ENCODE assay signal across 1 cellular context in the genomic region with DNA sequence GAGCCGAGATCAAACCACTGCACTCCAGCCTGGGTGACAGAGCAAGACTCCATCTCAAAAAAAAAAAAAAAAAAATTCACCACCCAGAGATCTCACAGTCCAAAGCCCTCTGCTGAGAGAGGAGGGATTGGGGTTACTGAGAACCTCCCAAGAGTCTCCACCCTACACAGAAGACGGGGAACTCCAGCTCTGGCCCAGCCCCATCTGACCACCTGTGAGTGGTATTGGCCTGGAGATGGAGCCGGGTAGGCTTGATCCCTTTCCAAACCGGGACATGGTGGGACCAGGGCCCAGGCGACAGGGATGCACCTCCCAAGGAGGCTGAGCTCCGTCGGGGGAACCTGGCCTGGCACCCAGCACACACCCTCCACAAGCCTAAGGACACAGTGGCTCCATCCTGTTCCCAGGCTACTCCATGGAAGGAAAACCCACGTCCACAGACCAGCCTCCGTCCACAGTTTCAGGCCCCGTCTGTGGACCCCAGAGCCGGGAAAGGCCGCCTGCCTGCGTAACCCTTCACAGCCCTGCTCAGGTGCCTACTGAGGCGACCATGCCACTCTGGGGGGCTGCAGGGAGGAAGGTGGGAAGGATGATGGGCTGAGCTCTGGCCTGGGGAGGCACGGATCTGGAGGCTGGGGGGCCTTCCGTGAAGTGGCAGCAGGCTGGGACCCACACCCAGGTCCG.
TF ChIP-seq lines count a peak whose summit lies in the region.

No MANE protein-coding gene starts in this region.

TF ChIP-seq in HEK293, 187 proteins besides CTCF, POLR2A, EP300 and RAD21 (continued from another document):
- TF ChIP-seq, protein P1, sequence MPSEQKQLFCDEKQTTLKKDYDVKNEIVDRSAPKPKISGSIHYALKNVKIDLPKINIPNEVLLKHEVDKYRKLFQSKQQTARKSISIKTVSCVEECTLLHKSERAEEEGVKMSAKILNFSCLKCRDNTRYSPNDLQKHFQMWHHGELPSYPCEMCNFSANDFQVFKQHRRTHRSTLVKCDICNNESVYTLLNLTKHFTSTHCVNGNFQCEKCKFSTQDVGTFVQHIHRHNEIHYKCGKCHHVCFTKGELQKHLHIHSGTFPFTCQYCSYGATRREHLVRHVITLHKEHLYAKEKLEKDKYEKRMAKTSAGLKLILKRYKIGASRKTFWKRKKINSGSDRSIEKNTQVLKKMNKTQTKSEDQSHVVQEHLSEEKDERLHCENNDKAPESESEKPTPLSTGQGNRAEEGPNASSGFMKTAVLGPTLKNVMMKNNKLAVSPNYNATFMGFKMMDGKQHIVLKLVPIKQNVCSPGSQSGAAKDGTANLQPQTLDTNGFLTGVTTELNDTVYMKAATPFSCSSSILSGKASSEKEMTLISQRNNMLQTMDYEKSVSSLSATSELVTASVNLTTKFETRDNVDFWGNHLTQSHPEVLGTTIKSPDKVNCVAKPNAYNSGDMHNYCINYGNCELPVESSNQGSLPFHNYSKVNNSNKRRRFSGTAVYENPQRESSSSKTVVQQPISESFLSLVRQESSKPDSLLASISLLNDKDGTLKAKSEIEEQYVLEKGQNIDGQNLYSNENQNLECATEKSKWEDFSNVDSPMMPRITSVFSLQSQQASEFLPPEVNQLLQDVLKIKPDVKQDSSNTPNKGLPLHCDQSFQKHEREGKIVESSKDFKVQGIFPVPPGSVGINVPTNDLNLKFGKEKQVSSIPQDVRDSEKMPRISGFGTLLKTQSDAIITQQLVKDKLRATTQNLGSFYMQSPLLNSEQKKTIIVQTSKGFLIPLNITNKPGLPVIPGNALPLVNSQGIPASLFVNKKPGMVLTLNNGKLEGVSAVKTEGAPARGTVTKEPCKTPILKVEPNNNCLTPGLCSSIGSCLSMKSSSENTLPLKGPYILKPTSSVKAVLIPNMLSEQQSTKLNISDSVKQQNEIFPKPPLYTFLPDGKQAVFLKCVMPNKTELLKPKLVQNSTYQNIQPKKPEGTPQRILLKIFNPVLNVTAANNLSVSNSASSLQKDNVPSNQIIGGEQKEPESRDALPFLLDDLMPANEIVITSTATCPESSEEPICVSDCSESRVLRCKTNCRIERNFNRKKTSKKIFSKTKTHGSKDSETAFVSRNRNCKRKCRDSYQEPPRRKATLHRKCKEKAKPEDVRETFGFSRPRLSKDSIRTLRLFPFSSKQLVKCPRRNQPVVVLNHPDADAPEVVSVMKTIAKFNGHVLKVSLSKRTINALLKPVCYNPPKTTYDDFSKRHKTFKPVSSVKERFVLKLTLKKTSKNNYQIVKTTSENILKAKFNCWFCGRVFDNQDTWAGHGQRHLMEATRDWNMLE (tag by site-specific recombination; conservative IDR thresholded peaks at IDR 0.05; ENCODE audit: low read depth), result no peak
- TF ChIP-seq, protein P2, sequence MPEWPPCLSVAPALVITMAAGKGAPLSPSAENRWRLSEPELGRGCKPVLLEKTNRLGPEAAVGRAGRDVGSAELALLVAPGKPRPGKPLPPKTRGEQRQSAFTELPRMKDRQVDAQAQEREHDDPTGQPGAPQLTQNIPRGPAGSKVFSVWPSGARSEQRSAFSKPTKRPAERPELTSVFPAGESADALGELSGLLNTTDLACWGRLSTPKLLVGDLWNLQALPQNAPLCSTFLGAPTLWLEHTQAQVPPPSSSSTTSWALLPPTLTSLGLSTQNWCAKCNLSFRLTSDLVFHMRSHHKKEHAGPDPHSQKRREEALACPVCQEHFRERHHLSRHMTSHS (tag by site-specific recombination; IDR thresholded peaks at IDR 0.05), result no peak
- TF ChIP-seq ZBTB20 (tag by site-specific recombination; IDR thresholded peaks at IDR 0.05), result no peak
- TF ChIP-seq ZNF114 (tag by site-specific recombination; IDR thresholded peaks at IDR 0.05), result no peak
- TF ChIP-seq MYNN (tag by site-specific recombination; IDR thresholded peaks at IDR 0.05; ENCODE audit: borderline replicate concordance), result no peak
- TF ChIP-seq, protein P3, sequence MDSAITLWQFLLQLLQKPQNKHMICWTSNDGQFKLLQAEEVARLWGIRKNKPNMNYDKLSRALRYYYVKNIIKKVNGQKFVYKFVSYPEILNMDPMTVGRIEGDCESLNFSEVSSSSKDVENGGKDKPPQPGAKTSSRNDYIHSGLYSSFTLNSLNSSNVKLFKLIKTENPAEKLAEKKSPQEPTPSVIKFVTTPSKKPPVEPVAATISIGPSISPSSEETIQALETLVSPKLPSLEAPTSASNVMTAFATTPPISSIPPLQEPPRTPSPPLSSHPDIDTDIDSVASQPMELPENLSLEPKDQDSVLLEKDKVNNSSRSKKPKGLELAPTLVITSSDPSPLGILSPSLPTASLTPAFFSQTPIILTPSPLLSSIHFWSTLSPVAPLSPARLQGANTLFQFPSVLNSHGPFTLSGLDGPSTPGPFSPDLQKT (IDR thresholded peaks at IDR 0.05; ENCODE audit: borderline replicate concordance, low read depth, low read length), result no peak
- TF ChIP-seq, protein P4, sequence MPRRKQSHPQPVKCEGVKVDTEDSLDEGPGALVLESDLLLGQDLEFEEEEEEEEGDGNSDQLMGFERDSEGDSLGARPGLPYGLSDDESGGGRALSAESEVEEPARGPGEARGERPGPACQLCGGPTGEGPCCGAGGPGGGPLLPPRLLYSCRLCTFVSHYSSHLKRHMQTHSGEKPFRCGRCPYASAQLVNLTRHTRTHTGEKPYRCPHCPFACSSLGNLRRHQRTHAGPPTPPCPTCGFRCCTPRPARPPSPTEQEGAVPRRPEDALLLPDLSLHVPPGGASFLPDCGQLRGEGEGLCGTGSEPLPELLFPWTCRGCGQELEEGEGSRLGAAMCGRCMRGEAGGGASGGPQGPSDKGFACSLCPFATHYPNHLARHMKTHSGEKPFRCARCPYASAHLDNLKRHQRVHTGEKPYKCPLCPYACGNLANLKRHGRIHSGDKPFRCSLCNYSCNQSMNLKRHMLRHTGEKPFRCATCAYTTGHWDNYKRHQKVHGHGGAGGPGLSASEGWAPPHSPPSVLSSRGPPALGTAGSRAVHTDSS (tag by site-specific recombination; IDR thresholded peaks at IDR 0.05), result no peak
- TF ChIP-seq ZNF292 (tag by site-specific recombination; IDR thresholded peaks at IDR 0.05; ENCODE audit: borderline replicate concordance, low read depth), result no peak
- TF ChIP-seq ZNF747 (tag by site-specific recombination; IDR thresholded peaks at IDR 0.05), result no peak
- no peak for TF ChIP-seq ZNF138 (tag by site-specific recombination; IDR thresholded peaks at IDR 0.05; ENCODE audit: borderline replicate concordance)
- TF ChIP-seq ZNF623 (tag by site-specific recombination; IDR thresholded peaks at IDR 0.05), result no peak
- TF ChIP-seq ZNF423 (tag by site-specific recombination; IDR thresholded peaks at IDR 0.05), result no peak
- no peak for TF ChIP-seq ZFP41 (tag by site-specific recombination; IDR thresholded peaks at IDR 0.05; ENCODE audit: borderline replicate concordance)
